In the genomic region with DNA sequence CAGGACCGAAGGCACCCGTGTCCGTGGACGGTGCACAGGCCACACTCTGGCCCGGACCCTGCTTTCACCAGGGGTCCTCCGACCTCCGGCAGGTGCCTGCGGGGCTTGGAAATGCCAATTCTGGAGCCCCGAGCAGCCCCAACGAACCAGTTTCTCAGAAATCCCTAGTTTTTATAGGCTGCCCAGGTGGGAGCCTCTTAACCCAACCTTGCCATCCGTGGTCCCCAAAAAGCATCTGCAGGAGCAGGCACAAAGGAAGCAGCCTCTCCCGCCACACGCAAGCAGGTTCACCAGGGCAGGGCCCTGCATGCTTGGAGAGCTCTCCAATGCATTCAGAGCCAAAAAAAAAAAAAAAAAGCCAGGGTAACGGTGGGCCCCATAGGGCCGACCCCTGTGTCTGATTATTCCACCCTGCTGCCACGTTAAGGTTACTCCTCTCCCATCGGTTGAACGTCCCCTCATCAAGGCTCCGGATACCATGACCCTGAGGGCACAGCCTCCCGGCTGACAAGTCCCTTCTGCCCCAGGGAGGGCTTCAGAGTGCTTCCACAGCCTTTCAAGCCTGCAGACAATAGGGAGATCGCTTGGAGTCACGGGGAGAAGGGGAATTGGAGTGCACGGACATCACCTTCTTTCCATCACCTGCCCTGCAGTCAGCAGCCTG, we compare ENCODE assay signal across 1 cellular context.
TF ChIP-seq lines count a peak whose summit lies in the region.

No MANE protein-coding gene starts in this region.

TF ChIP-seq in HepG2, 621 proteins besides CTCF, POLR2A, EP300 and RAD21 (continued from another document):
- TF ChIP-seq, protein P1, sequence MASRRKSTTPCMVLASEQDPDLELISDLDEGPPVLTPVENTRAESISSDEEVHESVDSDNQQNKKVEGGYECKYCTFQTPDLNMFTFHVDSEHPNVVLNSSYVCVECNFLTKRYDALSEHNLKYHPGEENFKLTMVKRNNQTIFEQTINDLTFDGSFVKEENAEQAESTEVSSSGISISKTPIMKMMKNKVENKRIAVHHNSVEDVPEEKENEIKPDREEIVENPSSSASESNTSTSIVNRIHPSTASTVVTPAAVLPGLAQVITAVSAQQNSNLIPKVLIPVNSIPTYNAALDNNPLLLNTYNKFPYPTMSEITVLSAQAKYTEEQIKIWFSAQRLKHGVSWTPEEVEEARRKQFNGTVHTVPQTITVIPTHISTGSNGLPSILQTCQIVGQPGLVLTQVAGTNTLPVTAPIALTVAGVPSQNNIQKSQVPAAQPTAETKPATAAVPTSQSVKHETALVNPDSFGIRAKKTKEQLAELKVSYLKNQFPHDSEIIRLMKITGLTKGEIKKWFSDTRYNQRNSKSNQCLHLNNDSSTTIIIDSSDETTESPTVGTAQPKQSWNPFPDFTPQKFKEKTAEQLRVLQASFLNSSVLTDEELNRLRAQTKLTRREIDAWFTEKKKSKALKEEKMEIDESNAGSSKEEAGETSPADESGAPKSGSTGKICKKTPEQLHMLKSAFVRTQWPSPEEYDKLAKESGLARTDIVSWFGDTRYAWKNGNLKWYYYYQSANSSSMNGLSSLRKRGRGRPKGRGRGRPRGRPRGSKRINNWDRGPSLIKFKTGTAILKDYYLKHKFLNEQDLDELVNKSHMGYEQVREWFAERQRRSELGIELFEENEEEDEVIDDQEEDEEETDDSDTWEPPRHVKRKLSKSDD (CRISPR knock-in tag; IDR thresholded peaks at IDR 0.05; ENCODE audit: low read depth), result no peak
- TF ChIP-seq, protein P2, sequence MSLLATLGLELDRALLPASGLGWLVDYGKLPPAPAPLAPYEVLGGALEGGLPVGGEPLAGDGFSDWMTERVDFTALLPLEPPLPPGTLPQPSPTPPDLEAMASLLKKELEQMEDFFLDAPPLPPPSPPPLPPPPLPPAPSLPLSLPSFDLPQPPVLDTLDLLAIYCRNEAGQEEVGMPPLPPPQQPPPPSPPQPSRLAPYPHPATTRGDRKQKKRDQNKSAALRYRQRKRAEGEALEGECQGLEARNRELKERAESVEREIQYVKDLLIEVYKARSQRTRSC (CRISPR knock-in tag; IDR thresholded peaks at IDR 0.05; ENCODE audit: low read depth), result no peak
- no peak for TF ChIP-seq TP53 (CRISPR knock-in tag; conservative IDR thresholded peaks at IDR 0.05)
- no peak for TF ChIP-seq ZNF749 (CRISPR knock-in tag; IDR thresholded peaks at IDR 0.05; ENCODE audit: borderline replicate concordance)
- TF ChIP-seq ZSCAN22 (CRISPR knock-in tag; IDR thresholded peaks at IDR 0.05), result no peak
- TF ChIP-seq SATB2 (CRISPR knock-in tag; IDR thresholded peaks at IDR 0.05), result no peak
- TF ChIP-seq ZNF670 (CRISPR knock-in tag; IDR thresholded peaks at IDR 0.05; ENCODE audit: borderline replicate concordance), result no peak
- TF ChIP-seq NFKB2 (CRISPR knock-in tag; IDR thresholded peaks at IDR 0.05; ENCODE audit: borderline replicate concordance), result no peak
- TF ChIP-seq TARDBP (CRISPR knock-in tag; IDR thresholded peaks at IDR 0.05), result no peak
- no peak for TF ChIP-seq YY1 (IDR thresholded peaks at IDR 0.05; ENCODE audit: insufficient read depth, insufficient replicate concordance, low read depth, low read length)
- TF ChIP-seq, protein P3, sequence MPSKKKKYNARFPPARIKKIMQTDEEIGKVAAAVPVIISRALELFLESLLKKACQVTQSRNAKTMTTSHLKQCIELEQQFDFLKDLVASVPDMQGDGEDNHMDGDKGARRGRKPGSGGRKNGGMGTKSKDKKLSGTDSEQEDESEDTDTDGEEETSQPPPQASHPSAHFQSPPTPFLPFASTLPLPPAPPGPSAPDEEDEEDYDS (CRISPR knock-in tag; IDR thresholded peaks at IDR 0.05), result no peak
- TF ChIP-seq SMAD3 (CRISPR knock-in tag; IDR thresholded peaks at IDR 0.05), result peak; percentile 32; the same call in 1 of the 2 replicates
- TF ChIP-seq ZNF850 (CRISPR knock-in tag; conservative IDR thresholded peaks at IDR 0.05), result no peak
- no peak for TF ChIP-seq ZNF460 (CRISPR knock-in tag; IDR thresholded peaks at IDR 0.05; ENCODE audit: borderline replicate concordance)
- TF ChIP-seq, protein P4, sequence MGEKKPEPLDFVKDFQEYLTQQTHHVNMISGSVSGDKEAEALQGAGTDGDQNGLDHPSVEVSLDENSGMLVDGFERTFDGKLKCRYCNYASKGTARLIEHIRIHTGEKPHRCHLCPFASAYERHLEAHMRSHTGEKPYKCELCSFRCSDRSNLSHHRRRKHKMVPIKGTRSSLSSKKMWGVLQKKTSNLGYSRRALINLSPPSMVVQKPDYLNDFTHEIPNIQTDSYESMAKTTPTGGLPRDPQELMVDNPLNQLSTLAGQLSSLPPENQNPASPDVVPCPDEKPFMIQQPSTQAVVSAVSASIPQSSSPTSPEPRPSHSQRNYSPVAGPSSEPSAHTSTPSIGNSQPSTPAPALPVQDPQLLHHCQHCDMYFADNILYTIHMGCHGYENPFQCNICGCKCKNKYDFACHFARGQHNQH (CRISPR knock-in tag; IDR thresholded peaks at IDR 0.05), result 0 out of 2 replicates have a peak, but pooled peaks have one; percentile 59
- no peak; the same call in 1 of the 2 replicates for TF ChIP-seq ZNF343 (CRISPR knock-in tag; IDR thresholded peaks at IDR 0.05)
- no peak for TF ChIP-seq TCF7L2 (IDR thresholded peaks at IDR 0.05; ENCODE audit: low read depth, low read length)
- TF ChIP-seq TOPORS (CRISPR knock-in tag; IDR thresholded peaks at IDR 0.05), result no peak
- TF ChIP-seq, protein P5, sequence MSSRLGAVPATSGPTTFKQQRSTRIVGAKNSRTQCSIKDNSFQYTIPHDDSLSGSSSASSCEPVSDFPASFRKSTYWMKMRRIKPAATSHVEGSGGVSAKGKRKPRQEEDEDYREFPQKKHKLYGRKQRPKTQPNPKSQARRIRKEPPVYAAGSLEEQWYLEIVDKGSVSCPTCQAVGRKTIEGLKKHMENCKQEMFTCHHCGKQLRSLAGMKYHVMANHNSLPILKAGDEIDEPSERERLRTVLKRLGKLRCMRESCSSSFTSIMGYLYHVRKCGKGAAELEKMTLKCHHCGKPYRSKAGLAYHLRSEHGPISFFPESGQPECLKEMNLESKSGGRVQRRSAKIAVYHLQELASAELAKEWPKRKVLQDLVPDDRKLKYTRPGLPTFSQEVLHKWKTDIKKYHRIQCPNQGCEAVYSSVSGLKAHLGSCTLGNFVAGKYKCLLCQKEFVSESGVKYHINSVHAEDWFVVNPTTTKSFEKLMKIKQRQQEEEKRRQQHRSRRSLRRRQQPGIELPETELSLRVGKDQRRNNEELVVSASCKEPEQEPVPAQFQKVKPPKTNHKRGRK (CRISPR knock-in tag; IDR thresholded peaks at IDR 0.05), result no peak
- TF ChIP-seq ZNF761 (CRISPR knock-in tag; conservative IDR thresholded peaks at IDR 0.05), result 0 out of 2 replicates have a peak, but pooled peaks have one; percentile 26
- no peak for TF ChIP-seq MAZ (IDR thresholded peaks at IDR 0.05; ENCODE audit: borderline replicate concordance, low read depth, low read length)
- no peak for TF ChIP-seq MAZ (CRISPR knock-in tag; IDR thresholded peaks at IDR 0.05; ENCODE audit: low read depth)
- no peak for TF ChIP-seq YEATS2 (CRISPR knock-in tag; IDR thresholded peaks at IDR 0.05; ENCODE audit: borderline replicate concordance)
- TF ChIP-seq ZNF841 (CRISPR knock-in tag; IDR thresholded peaks at IDR 0.05; ENCODE audit: borderline replicate concordance), result no peak
- TF ChIP-seq RNF2 (conservative IDR thresholded peaks at IDR 0.05; ENCODE audit: low read depth), result no peak
